Comparison of ENCODE assay signal across 8 cellular contexts in genomic region chr17:33038740-33039139, GRCh38. TPM values are rescaled to one million over a fixed set of nuclear protein-coding genes. Genes with fewer than 3 reads are reported as not detected.
A peak's percentile ranks its signal among the peaks of the same experiment; 100 is the strongest.
DNase-seq lines count a peak whose midpoint lies in the region; ATAC-seq and TF ChIP-seq lines count a peak whose summit lies in the region.

No MANE protein-coding gene starts in this region.

- H3K9me3 ChIP-seq in AG04450 (ENCODE audit: control insufficient read depth, insufficient read depth, low read length) = no peaks in the 10 kb centered on the region

- POLR2A ChIA-PET in AG04450 (lab: Yijun Ruan, JAX) = no interaction called here

- ATAC-seq in GM19324 (IDR thresholded peaks at IDR 0.05; ENCODE audit: low FRiP score, unreplicated experiment) = no peak

- H3K27ac ChIP-seq in AG04450 (ENCODE audit: low read depth, low read length) = no peak overlapping the region

- peaks cover 3% of the 10 kb centered on the region for H3K27me3 ChIP-seq in AG04450 (ENCODE audit: control insufficient read depth, insufficient read depth, low read length)

- CTCF ChIA-PET in AG04450 (lab: Charles Lee) = interaction anchor here (0.7 to 2.3 kb wide), 21 partner anchors 8 to 712 kb away, joined by 3 to 13 read pairs (median 4); partner anchors contain the start of gene MYO1D

- TF ChIP-seq CTCF in AG04450 (IDR thresholded peaks at IDR 0.05; ENCODE audit: low read depth, low read length) = peak; percentile 67
- TF ChIP-seq CTCF in GM12875 (IDR thresholded peaks at IDR 0.05; ENCODE audit: borderline replicate concordance, insufficient read depth, low read depth, low read length) = peak; percentile 62
- TF ChIP-seq CTCF in retinal pigment epithelial cell (conservative IDR thresholded peaks at IDR 0.05; ENCODE audit: low read depth, low read length) = peak; percentile 81

- H3K4me3 ChIP-seq in AG04450 (ENCODE audit: low read depth, low read length) = no peak overlapping the region
- no peak overlapping the region for H3K4me3 ChIP-seq in GM12875 (ENCODE audit: low read depth, low read length)
- no peak overlapping the region for H3K4me3 ChIP-seq in retinal pigment epithelial cell (ENCODE audit: low read length)

- DNase-seq in AG04450 (ENCODE audit: low read depth, low spot score) (no peak), SHP77 treated with DMSO at 0.1 percent for 48 hours (lab: John Stamatoyannopoulos, UW) (peak; percentile 14), globus pallidus (ENCODE audit: low spot score) (peak; percentile 3), retinal pigment epithelial cell (ENCODE audit: low read depth) (no peak), amniotic stem cell (lab: John Stamatoyannopoulos, UW) (no peak), NCI-H128 (lab: John Stamatoyannopoulos, UW; ENCODE audit: unreplicated experiment) (no peak)

RNA-seq across cellular contexts. Expression of gene SPACA3, which starts 47.1 kb away (rescaled TPM):
- polyA plus RNA-seq in AG04450 (2011; rRNA removed) = not detected in 2 replicates
- polyA minus RNA-seq in AG04450 (2011; rRNA and poly(A)+ RNA removed) = not detected in 2 replicates

Comparison
In these comparisons a context has a peak if more than half of its experiments do, and no peak if none do; other contexts are left out.
1. DNase-seq: peak in SHP77 treated with DMSO at 0.1 percent for 48 hours (single experiment) and globus pallidus (single experiment); none in AG04450 (single experiment), retinal pigment epithelial cell (single experiment), amniotic stem cell (single experiment) and NCI-H128 (single experiment).
2. Peak in every context shown above with its lines, with median percentiles within 50 percentile points of each other: CTCF ChIP-seq.